In the genomic region with DNA sequence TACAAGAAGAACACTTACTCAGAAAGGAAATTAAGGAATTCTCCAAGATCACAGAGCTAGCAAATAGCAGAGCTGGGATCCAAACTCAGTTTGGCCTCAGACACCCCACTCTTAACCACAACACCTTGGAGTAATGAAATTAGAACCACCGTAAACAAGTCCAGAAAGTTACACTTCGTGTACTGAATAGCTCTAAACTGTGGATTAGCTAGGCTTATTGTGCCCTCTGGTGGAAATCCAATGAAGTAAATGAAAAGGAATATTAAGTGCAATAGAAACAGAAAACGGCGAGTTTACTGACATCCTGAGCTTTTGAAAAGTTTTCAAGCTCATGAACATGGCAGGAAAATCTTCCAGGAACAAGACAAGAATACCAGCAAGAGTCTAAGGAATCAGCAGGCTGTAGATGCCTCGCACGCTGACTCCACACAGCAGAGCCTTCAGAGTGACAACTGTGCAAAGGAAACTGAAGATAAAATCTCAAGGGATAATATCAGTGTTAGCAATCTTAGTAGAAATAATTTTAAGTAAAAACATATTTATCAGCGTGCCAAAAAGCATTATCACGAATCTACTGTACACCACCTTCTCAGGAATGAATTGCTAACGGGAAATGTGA, we compare ENCODE assay signal across 8 cellular contexts. TPM values are rescaled to one million over a fixed set of nuclear protein-coding genes. Genes with fewer than 3 reads are reported as not detected.
DNase-seq lines count a peak whose midpoint lies in the region; ATAC-seq, FAIRE-seq and TF ChIP-seq lines count a peak whose summit lies in the region.

No MANE protein-coding gene starts in this region.

- intact Hi-C loops in CD4-positive, alpha-beta memory T cell (cut with micrococcal nuclease): loop anchor here (1.0 to 5.0 kb wide), 4 partner anchors 76 to 1271 kb away; no protein-coding TSS in a partner anchor

- H3K4me2 ChIP-seq in keratinocyte (ENCODE audit: control insufficient read depth, extremely low read depth, insufficient read depth, low read depth, low read length): peak overlapping the region; percentile 50

- no peaks in the 10 kb centered on the region for H3K9me1 ChIP-seq in keratinocyte (ENCODE audit: control insufficient read depth, extremely low read depth, insufficient read depth, low read length)

- no peak overlapping the region for H3K4me3 ChIP-seq in CD4-positive, alpha-beta memory T cell (ENCODE audit: low read length in 2 of 2)
- no peak overlapping the region for H3K4me3 ChIP-seq in astrocyte of the spinal cord (ENCODE audit: low read depth, low read length)
- peak overlapping the region in 1 of 3 experiments; percentile 6 for H3K4me3 ChIP-seq in keratinocyte (ENCODE audit: control insufficient read depth in 2 of 3, extremely low read depth in 1 of 3, insufficient read depth in 2 of 3, low read depth in 1 of 3, low read length in 3 of 3)
- peak overlapping the region; percentile 17 to 31 for H3K4me3 ChIP-seq in stomach smooth muscle (ENCODE audit: low read length in 2 of 2)

- ATAC-seq in GM18858 (IDR thresholded peaks at IDR 0.05; ENCODE audit: unreplicated experiment): peak; percentile 75
- peak; percentile 79 for ATAC-seq in HG02973 (IDR thresholded peaks at IDR 0.05; ENCODE audit: unreplicated experiment)

- H3K36me3 ChIP-seq in CD4-positive, alpha-beta memory T cell (ENCODE audit: insufficient read depth, low read length): no peaks in the 10 kb centered on the region
- H3K36me3 ChIP-seq in keratinocyte (ENCODE audit: control insufficient read depth in 2 of 2, extremely low read depth in 1 of 2, insufficient read depth in 2 of 2, low read length in 2 of 2): no peaks in the 10 kb centered on the region
- H3K36me3 ChIP-seq in stomach smooth muscle (ENCODE audit: control insufficient read depth in 2 of 2, insufficient read depth in 2 of 2, low read length in 2 of 2): no peaks in the 10 kb centered on the region

- in situ Hi-C loops in astrocyte of the spinal cord (cut with HindIII; ENCODE audit: low sequenced_read_pairs): no loop called here

- CTCF ChIA-PET in CD4-positive, alpha-beta memory T cell (lab: Charles Lee; ENCODE audit: partially characterized antibody): interaction anchor here (0.7 to 2.6 kb wide), 19 partner anchors 9 to 647 kb away, joined by 3 to 14 read pairs (median 4); no protein-coding TSS in a partner anchor

- no peak overlapping the region for H3K27ac ChIP-seq in CD4-positive, alpha-beta memory T cell (ENCODE audit: low read depth, low read length)
- no peak overlapping the region for H3K27ac ChIP-seq in keratinocyte (ENCODE audit: control insufficient read depth, insufficient read depth, low read length)
- H3K27ac ChIP-seq in stomach smooth muscle (ENCODE audit: low read length): no peak overlapping the region

- H3K79me2 ChIP-seq in keratinocyte (ENCODE audit: control insufficient read depth, insufficient read depth, low read length): no peaks in the 10 kb centered on the region

- peak in 4 of 5 donors; percentile 22 to 42 (median 30) for DNase-seq in CD4-positive, alpha-beta memory T cell
- DNase-seq in NCI-H2196 treated with DMSO at 0.1 percent for 48 hours (lab: John Stamatoyannopoulos, UW; ENCODE audit: unreplicated experiment): peak; percentile 27
- peak; percentile 56 for DNase-seq in astrocyte of the spinal cord (ENCODE audit: low read depth, low spot score)
- DNase-seq in keratinocyte (ENCODE audit: low read depth, low spot score): no peak
- DNase-seq in HTR-8/SVneo (ENCODE audit: insufficient read length, low spot score): no peak

- H3K9me3 Mint-ChIP-seq in CD4-positive, alpha-beta memory T cell: no peaks in the 10 kb centered on the region

- peaks cover 9 to 13% of the 10 kb centered on the region in 2 donors for H3K27me3 Mint-ChIP-seq in CD4-positive, alpha-beta memory T cell

- FAIRE-seq in keratinocyte (lab: Jason Lieb, UNC) (peak; percentile 58), HTR-8/SVneo (lab: Jason Lieb, UNC) (no peak)

- H3K36me3 Mint-ChIP-seq in CD4-positive, alpha-beta memory T cell: no peaks in the 10 kb centered on the region

- H3K27me3 ChIP-seq in CD4-positive, alpha-beta memory T cell (ENCODE audit: insufficient read depth, low read length): no peaks in the 10 kb centered on the region
- H3K27me3 ChIP-seq in keratinocyte (ENCODE audit: control insufficient read depth, extremely low read depth, insufficient read depth, low read length) (no peaks in the 10 kb centered on the region), stomach smooth muscle (ENCODE audit: control insufficient read depth in 1 of 2, insufficient read depth in 2 of 2, low read length in 2 of 2) (no peaks in the 10 kb centered on the region)

- dilution Hi-C loops in keratinocyte (cut with MboI; ENCODE audit: extremely low pct_ligation_motif_present, low sequenced_read_pairs): no loop called here

- H3K27ac Mint-ChIP-seq in CD4-positive, alpha-beta memory T cell: no peak overlapping the region

- H2AFZ ChIP-seq in keratinocyte (ENCODE audit: control insufficient read depth, low read length): peak overlapping the region; percentile 83

- H3K4me3 Mint-ChIP-seq in CD4-positive, alpha-beta memory T cell: peak overlapping the region in 4 of 8 donors; percentile 3 to 69 (median 44)

- no peaks in the 10 kb centered on the region for H3K4me1 ChIP-seq in CD4-positive, alpha-beta memory T cell (ENCODE audit: insufficient read depth, low read length)
- H3K4me1 ChIP-seq in keratinocyte (ENCODE audit: control insufficient read depth, extremely low read depth, insufficient read depth, low read length): peaks cover 10% of the 10 kb centered on the region
- H3K4me1 ChIP-seq in stomach smooth muscle (ENCODE audit: control insufficient read depth, insufficient read depth, low read length): no peaks in the 10 kb centered on the region

- H4K20me1 ChIP-seq in keratinocyte (ENCODE audit: control insufficient read depth, extremely low read depth, insufficient read depth, low read length): no peaks in the 10 kb centered on the region

- TF ChIP-seq CTCF in astrocyte of the spinal cord (IDR thresholded peaks at IDR 0.05; ENCODE audit: low read depth, low read length) (peak; percentile 62), keratinocyte (optimal IDR thresholded peaks at IDR 0.05 in 1 of 3, IDR thresholded peaks at IDR 0.05 in 1 of 3, conservative IDR thresholded peaks at IDR 0.05 in 1 of 3; ENCODE audit: extremely low read depth in 1 of 3, insufficient read depth in 2 of 3, low read length in 3 of 3) (peak in 2 of 3 experiments; percentile 37 to 61)

- no peak overlapping the region for H3K9ac ChIP-seq in keratinocyte (ENCODE audit: control insufficient read depth, extremely low read depth, insufficient read depth, low read length)
- peak overlapping the region in 1 of 2 donors; percentile 30 for H3K9ac ChIP-seq in stomach smooth muscle (ENCODE audit: low read length in 2 of 2)

- POLR2A ChIA-PET in CD4-positive, alpha-beta memory T cell (lab: Charles Lee; ENCODE audit: partially characterized antibody): no interaction called here

- no peaks in the 10 kb centered on the region for H3K9me3 ChIP-seq in CD4-positive, alpha-beta memory T cell (ENCODE audit: control insufficient read depth in 1 of 2, low read length in 2 of 2)
- H3K9me3 ChIP-seq in keratinocyte (ENCODE audit: control insufficient read depth, low read depth, low read length): no peaks in the 10 kb centered on the region
- H3K9me3 ChIP-seq in stomach smooth muscle (ENCODE audit: control insufficient read depth in 2 of 2, low read length in 2 of 2): no peaks in the 10 kb centered on the region

- H3K4me1 Mint-ChIP-seq in CD4-positive, alpha-beta memory T cell: peaks cover 7 to 9% (median 8%) of the 10 kb centered on the region in 4 donors

RNA-seq across cellular contexts. Expression of gene FBXO5, which starts 34.6 kb away (rescaled TPM):
- 10 to 100 TPM in 1 of 2 experiments, 1 to 10 TPM in 1; 9.9 to 10.4 TPM for total RNA-seq in CD4-positive, alpha-beta memory T cell
- polyA plus RNA-seq in CD4-positive, alpha-beta memory T cell: 1 to 10 TPM; 4.8 to 8.8 TPM
- 1.8 to 9.0 TPM (median 7.6 TPM) in 3 replicates for polyA plus RNA-seq in keratinocyte
- polyA plus RNA-seq in keratinocyte (2011; ENCODE audit: low read depth): 1.5 TPM
- polyA plus RNA-seq in keratinocyte (2011; cell fraction: cytosol; rRNA removed): 1.6 and 4.0 TPM in 2 replicates
- polyA plus RNA-seq in keratinocyte (2011; cell fraction: nucleus; rRNA removed): 1.5 and 2.9 TPM in 2 replicates
- 1.3 and 6.7 TPM in 2 replicates for polyA plus RNA-seq in keratinocyte (2012; ENCODE audit: low replicate concordance)
- 0.26 to 3.9 TPM (median 1.1 TPM) in 3 replicates for polyA minus RNA-seq in keratinocyte
- polyA minus RNA-seq in keratinocyte (2011; cell fraction: cytosol; rRNA and poly(A)+ RNA removed): 1.5 TPM
- 0.74 and 1.8 TPM in 2 replicates for polyA minus RNA-seq in keratinocyte (2011; cell fraction: nucleus; rRNA and poly(A)+ RNA removed)

RNA-seq across cellular contexts. Expression of gene MTRF1L, which starts 54.2 kb away (rescaled TPM):
- total RNA-seq in CD4-positive, alpha-beta memory T cell: 10 to 100 TPM; 17.3 to 18.3 TPM
- polyA plus RNA-seq in CD4-positive, alpha-beta memory T cell: 1 to 10 TPM; 5.1 to 6.6 TPM
- 12.4 to 19.0 TPM (median 13.0 TPM) in 3 replicates for polyA plus RNA-seq in keratinocyte
- 14.7 TPM for polyA plus RNA-seq in keratinocyte (2011; ENCODE audit: low read depth)
- 10.1 and 19.8 TPM in 2 replicates for polyA plus RNA-seq in keratinocyte (2011; cell fraction: cytosol; rRNA removed)
- 8.5 and 12.0 TPM in 2 replicates for polyA plus RNA-seq in keratinocyte (2011; cell fraction: nucleus; rRNA removed)
- polyA plus RNA-seq in keratinocyte (2012; ENCODE audit: low replicate concordance): 7.6 and 14.6 TPM in 2 replicates
- 1.9 to 13.6 TPM (median 8.4 TPM) in 3 replicates for polyA minus RNA-seq in keratinocyte
- 8.4 TPM for polyA minus RNA-seq in keratinocyte (2011; cell fraction: cytosol; rRNA and poly(A)+ RNA removed)
- 3.8 and 8.8 TPM in 2 replicates for polyA minus RNA-seq in keratinocyte (2011; cell fraction: nucleus; rRNA and poly(A)+ RNA removed)

Comparison
In these comparisons a context has a peak if more than half of its experiments do, and no peak if none do; other contexts are left out.
1. DNase-seq: peak in CD4-positive, alpha-beta memory T cell (4 of 5), NCI-H2196 treated with DMSO at 0.1 percent for 48 hours (single experiment) and astrocyte of the spinal cord (single experiment); none in keratinocyte (single experiment) and HTR-8/SVneo (single experiment).
2. H3K4me3 ChIP-seq: peak in stomach smooth muscle (2 of 2); none in CD4-positive, alpha-beta memory T cell (0 of 2) and astrocyte of the spinal cord (single experiment).